ENCODE assay signal across 9 cellular contexts in genomic region chr10:73780301-73780700, GRCh38. TPM values are rescaled to one million over a fixed set of nuclear protein-coding genes. Genes with fewer than 3 reads are reported as not detected.
DNase-seq lines count a peak whose midpoint lies in the region; ATAC-seq and TF ChIP-seq lines count a peak whose summit lies in the region.
"Had no signal": no experiment of that assay in that cellular context is flagged by ENCODE, and none has a peak within 500 bp of the region (broad histone marks: within the 10 kb centered on the region; RNA-seq: fewer than 3 reads in every experiment).

No MANE protein-coding gene starts in this region.

- H4K20me1 ChIP-seq in OCI-LY7 (ENCODE audit: insufficient read depth, low read length), result peaks cover 12% of the 10 kb centered on the region; the same call in 1 of the 2 replicates

- H3K4me2 ChIP-seq in OCI-LY7 (ENCODE audit: low read length), result peak overlapping the region; percentile 82

- no peak overlapping the region for H2AFZ ChIP-seq in OCI-LY7 (ENCODE audit: low read length)

- no peaks in the 10 kb centered on the region for H3K9me2 ChIP-seq in OCI-LY7 (ENCODE audit: insufficient read depth, low read length)

- no TSS peak for BruUV-seq in OCI-LY7 (replicated peaks; lab: Mats Ljungman, UMichigan)

- H3K4me3 Mint-ChIP-seq in activated CD4-positive, alpha-beta T cell treated with anti-CD3 and anti-CD28 coated beads for 36 hours, result peak overlapping the region; percentile 82
- H3K4me3 Mint-ChIP-seq in endodermal cell, result peak overlapping the region; percentile 89

- H3K9me3 ChIP-seq in OCI-LY7 (ENCODE audit: low read length) (no peaks in the 10 kb centered on the region), endodermal cell (ENCODE audit: control insufficient read depth, low read length) (no peaks in the 10 kb centered on the region)

- POLR2A ChIA-PET in activated CD4-positive, alpha-beta T cell treated with anti-CD3 and anti-CD28 coated beads for 36 hours (lab: Charles Lee), result interaction anchor here (0.6 to 1.3 kb wide), 4 partner anchors 10 to 278 kb away, joined by 3 read pairs; no protein-coding TSS in a partner anchor
- POLR2A ChIA-PET in OCI-LY7 (lab: Charles Lee), result interaction anchor here (1.5 to 3.3 kb wide), 4 partner anchors 9 to 50 kb away, joined by 3 to 27 read pairs (median 7); a partner anchor contains a TSS

- H3K27ac ChIP-seq in OCI-LY7 (ENCODE audit: low read depth, low read length, poor library complexity, severe bottlenecking), result peak overlapping the region; percentile 75
- H3K27ac ChIP-seq in endodermal cell (ENCODE audit: low read depth, low read length), result no peak overlapping the region

- no peak for DNase-seq in activated CD4-positive, alpha-beta T cell treated with anti-CD3 and anti-CD28 coated beads for 36 hours
- DNase-seq in activated CD4-positive, alpha-beta T cell treated with anti-CD3 and anti-CD28 coated beads, Interleukin-2, amount 50 U/mL, for 4 hours, result no peak
- DNase-seq in OCI-LY7 (ENCODE audit: low spot score) (no peak), endodermal cell (no peak), sciatic nerve (ENCODE audit: low spot score) (peak; percentile 33), DMS114 treated with DMSO at 0.1 percent for 48 hours (lab: John Stamatoyannopoulos, UW; ENCODE audit: unreplicated experiment) (no peak), iPS-NIHi7 (ENCODE audit: extremely low spot score) (no peak), KBM-7 (no peak)
- DNase-seq: stimulated activated CD4-positive, alpha-beta T cell treated with anti-CD3 and anti-CD28 coated beads, Interleukin-4, amount 100 ng/mL, for 4 hours had no signal

- no peaks in the 10 kb centered on the region for H3K27me3 ChIP-seq in endodermal cell (ENCODE audit: control insufficient read depth, insufficient read depth, low read length, poor library complexity, severe bottlenecking)

- peak overlapping the region; percentile 61 for H3K27ac Mint-ChIP-seq in activated CD4-positive, alpha-beta T cell treated with anti-CD3 and anti-CD28 coated beads for 36 hours
- no peak overlapping the region for H3K27ac Mint-ChIP-seq in endodermal cell

- in situ Hi-C loops in KBM-7 (cut with MboI; ENCODE audit: low pct_unique_long_range_greater_than_20kb, low sequenced_read_pairs), result no loop called here

- no peak for ATAC-seq in activated CD4-positive, alpha-beta T cell treated with anti-CD3 and anti-CD28 coated beads for 36 hours
- ATAC-seq in sciatic nerve, result no peak

- peaks cover 53% of the 10 kb centered on the region for H3K4me1 Mint-ChIP-seq in activated CD4-positive, alpha-beta T cell treated with anti-CD3 and anti-CD28 coated beads for 36 hours
- peaks cover 20% of the 10 kb centered on the region for H3K4me1 Mint-ChIP-seq in endodermal cell

- H3K36me3 Mint-ChIP-seq in activated CD4-positive, alpha-beta T cell treated with anti-CD3 and anti-CD28 coated beads for 36 hours (ENCODE audit: low read depth), result peaks cover 28% of the 10 kb centered on the region
- H3K36me3 Mint-ChIP-seq in endodermal cell (ENCODE audit: low read depth), result peaks cover 19% of the 10 kb centered on the region

- no peaks in the 10 kb centered on the region for H3K27me3 Mint-ChIP-seq in activated CD4-positive, alpha-beta T cell treated with anti-CD3 and anti-CD28 coated beads for 36 hours
- no peaks in the 10 kb centered on the region for H3K27me3 Mint-ChIP-seq in endodermal cell (ENCODE audit: insufficient read depth)

- H3K79me2 ChIP-seq in OCI-LY7 (ENCODE audit: insufficient read depth, low read depth, low read length), result peaks cover 77% of the 10 kb centered on the region

- TF ChIP-seq CTCF in OCI-LY7 (conservative IDR thresholded peaks at IDR 0.05; ENCODE audit: low read length) (no peak), endodermal cell (conservative IDR thresholded peaks at IDR 0.05) (no peak)

- CTCF ChIA-PET in activated CD4-positive, alpha-beta T cell treated with anti-CD3 and anti-CD28 coated beads for 36 hours (lab: Charles Lee), result interaction anchor here (0.7 to 2.0 kb wide), 2 partner anchors 8 to 15 kb away, joined by 4 to 22 read pairs; a partner anchor contains a TSS
- CTCF ChIA-PET in OCI-LY7 (lab: Charles Lee; ENCODE audit: unreplicated experiment), result no interaction called here

- H3K4me3 ChIP-seq in OCI-LY7 (ENCODE audit: low read depth, low read length, poor library complexity, severe bottlenecking), result peak overlapping the region; percentile 94
- peak overlapping the region; percentile 89 for H3K4me3 ChIP-seq in endodermal cell (ENCODE audit: low read length)

- 87 to 100% methylated on average over 1 to 5 of the region's 5 CpGs for WGBS in endodermal cell (ENCODE audit: insufficient coverage in 1 of 2, insufficient read length in 1 of 2), 2 experiments

- peaks cover 49% of the 10 kb centered on the region for H3K36me3 ChIP-seq in OCI-LY7 (ENCODE audit: insufficient read depth, low read length)
- H3K36me3 ChIP-seq in endodermal cell (ENCODE audit: control insufficient read depth, insufficient read depth, low read length), result peaks cover 35% of the 10 kb centered on the region

- no peaks in the 10 kb centered on the region for H3K9me3 Mint-ChIP-seq in activated CD4-positive, alpha-beta T cell treated with anti-CD3 and anti-CD28 coated beads for 36 hours (ENCODE audit: low read depth)
- H3K9me3 Mint-ChIP-seq in endodermal cell, result no peaks in the 10 kb centered on the region

- H3K4me1 ChIP-seq in OCI-LY7 (ENCODE audit: insufficient read depth, low read length, poor library complexity, severe bottlenecking), result peaks cover 43% of the 10 kb centered on the region
- H3K4me1 ChIP-seq in endodermal cell (ENCODE audit: control insufficient read depth, insufficient read depth, low read length), result peaks cover 5% of the 10 kb centered on the region

- H3K9ac ChIP-seq in endodermal cell (ENCODE audit: extremely low read depth, low read length, poor library complexity, severe bottlenecking), result peak overlapping the region; percentile 72

- intact Hi-C loops in activated CD4-positive, alpha-beta T cell treated with anti-CD3 and anti-CD28 coated beads for 36 hours (cut with DNase I, micrococcal nuclease), result loop anchor here in 1 of 2 experiments (10.0 kb wide), 1 partner anchor 1334 kb away; the partner anchor contains the start of gene SAMD8
- intact Hi-C loops in OCI-LY7 (cut with micrococcal nuclease; ENCODE audit: unreplicated experiment), result no loop called here
- intact Hi-C loops in sciatic nerve (cut with DNase I), result no loop called here

RNA-seq across cellular contexts. Expression of gene CHCHD1, which starts 1.5 kb away (rescaled TPM):
- total RNA-seq in activated CD4-positive, alpha-beta T cell treated with anti-CD3 and anti-CD28 coated beads for 36 hours, result 10 to 100 TPM; 12.7 to 37.1 TPM
- total RNA-seq in OCI-LY7 (2014; rRNA removed; shearing (Covaris generic)), result 55.6 and 64.8 TPM in 2 replicates
- total RNA-seq in OCI-LY7 (2022) (33.6 and 36.6 TPM in 2 replicates), endodermal cell (10 to 100 TPM; 37.6 to 49.3 TPM), sciatic nerve (13.2 TPM)
- polyA plus RNA-seq in endodermal cell (2013, experiment 1 of 2), result 74.8 TPM
- polyA plus RNA-seq in endodermal cell (2013, experiment 2 of 2), result 73.7 TPM

RNA-seq across cellular contexts. Expression of gene ZSWIM8, which starts 5.1 kb away (rescaled TPM):
- 10 to 100 TPM; 40.1 to 67.3 TPM for total RNA-seq in activated CD4-positive, alpha-beta T cell treated with anti-CD3 and anti-CD28 coated beads for 36 hours
- total RNA-seq in OCI-LY7 (2014; rRNA removed; shearing (Covaris generic)), result 22.0 and 22.6 TPM in 2 replicates
- total RNA-seq in OCI-LY7 (2022) (52.6 and 59.5 TPM in 2 replicates), endodermal cell (10 to 100 TPM; 75.9 to 79.8 TPM), sciatic nerve (99.1 TPM)
- polyA plus RNA-seq in endodermal cell (2013, experiment 1 of 2), result 86.6 TPM
- 82.6 TPM for polyA plus RNA-seq in endodermal cell (2013, experiment 2 of 2)

RNA-seq across cellular contexts. Expression of gene NDST2, which starts 31.1 kb away (rescaled TPM):
- 10 to 100 TPM; 54.7 to 65.0 TPM for total RNA-seq in activated CD4-positive, alpha-beta T cell treated with anti-CD3 and anti-CD28 coated beads for 36 hours
- total RNA-seq in OCI-LY7 (2014; rRNA removed; shearing (Covaris generic)), result 27.7 and 45.2 TPM in 2 replicates
- 52.8 and 59.7 TPM in 2 replicates for total RNA-seq in OCI-LY7 (2022)
- 10 to 100 TPM; 19.6 to 20.3 TPM for total RNA-seq in endodermal cell
- polyA plus RNA-seq in endodermal cell (2013, experiment 1 of 2), result 23.6 TPM
- 15.4 TPM for polyA plus RNA-seq in endodermal cell (2013, experiment 2 of 2)
- total RNA-seq in sciatic nerve, result 32.9 TPM

RNA-seq across cellular contexts. Expression of gene SEC24C, which starts 36.1 kb away (rescaled TPM):
- 10 to 100 TPM; 84.6 to 88.2 TPM for total RNA-seq in activated CD4-positive, alpha-beta T cell treated with anti-CD3 and anti-CD28 coated beads for 36 hours
- 51.9 and 53.6 TPM in 2 replicates for total RNA-seq in OCI-LY7 (2014; rRNA removed; shearing (Covaris generic))
- total RNA-seq in OCI-LY7 (2022) (82.0 and 87.1 TPM in 2 replicates), endodermal cell (10 to 100 TPM; 63.2 to 71.4 TPM), sciatic nerve (53.6 TPM)
- polyA plus RNA-seq in endodermal cell (2013, experiment 1 of 2), result 66.6 TPM
- 59.0 TPM for polyA plus RNA-seq in endodermal cell (2013, experiment 2 of 2)
